Comparison of ENCODE assay signal across 20 cellular contexts in genomic region chr7:152862842-152863241, GRCh38.
DNase-seq lines count a peak whose midpoint lies in the region; TF ChIP-seq lines count a peak whose summit lies in the region.
"Had no signal": no experiment of that assay in that cellular context is flagged by ENCODE, and none has a peak within 500 bp of the region (broad histone marks: within the 10 kb centered on the region; RNA-seq: fewer than 3 reads in every experiment).

No MANE protein-coding gene starts in this region.

- no peak for TF ChIP-seq CTCF in coronary artery (IDR thresholded peaks at IDR 0.05)
- TF ChIP-seq CTCF in osteoblast (IDR thresholded peaks at IDR 0.05; ENCODE audit: extremely low read depth, low read depth, low read length), result no peak

- H4K20me1 ChIP-seq in osteoblast (ENCODE audit: insufficient read depth, low read length), result no peaks in the 10 kb centered on the region
- H4K20me1 ChIP-seq: BLaER1 treated with 17β-estradiol and CSF1 and Interleukin-3, amounts not matched to agents 10 nM and 100 nM had no signal

- no peak overlapping the region for H3K4me2 ChIP-seq in osteoblast (ENCODE audit: insufficient read depth, low read length)
- H3K4me2 ChIP-seq: A549 had no signal

- H3K36me3 Mint-ChIP-seq in activated CD4-positive, alpha-beta T cell treated with anti-CD3 and anti-CD28 coated beads, Interleukin-2, amount 10 ng/mL, durations not matched to agents 24 days and 14 days (ENCODE audit: low read depth), result no peaks in the 10 kb centered on the region

- H3K4me1 ChIP-seq in osteoblast (ENCODE audit: insufficient read depth, low read length), result no peaks in the 10 kb centered on the region
- H3K4me1 ChIP-seq: A549, Caco-2 had no signal

- H3K4me3 Mint-ChIP-seq in activated CD4-positive, alpha-beta T cell treated with anti-CD3 and anti-CD28 coated beads, Interleukin-2, amount 10 ng/mL, durations not matched to agents 24 days and 14 days, result no peak overlapping the region
- H3K4me3 Mint-ChIP-seq: B cell; CD4-positive, alpha-beta T cell; CD8-positive, alpha-beta T cell had no signal

- no peaks in the 10 kb centered on the region for H3K9me3 ChIP-seq in osteoblast (ENCODE audit: low read depth, low read length)
- H3K9me3 ChIP-seq: A549, Caco-2 had no signal

- H3K27me3 ChIP-seq in osteoblast (ENCODE audit: insufficient read depth, low read length), result no peaks in the 10 kb centered on the region
- H3K27me3 ChIP-seq: BLaER1 treated with 17β-estradiol and CSF1 and Interleukin-3, amounts not matched to agents 10 nM and 100 nM had no signal

- intact Hi-C loops in activated CD4-positive, alpha-beta T cell treated with anti-CD3 and anti-CD28 coated beads, Interleukin-2, amount 10 ng/mL, durations not matched to agents 24 days and 14 days (cut with micrococcal nuclease), result no loop called here

- DNase-seq in activated CD4-positive, alpha-beta T cell treated with anti-CD3 and anti-CD28 coated beads, Interleukin-2, amount 10 ng/mL, durations not matched to agents 24 days and 14 days, result peak; percentile 35
- no peak for DNase-seq in activated CD4-positive, alpha-beta T cell treated with anti-CD3 and anti-CD28 coated beads for 1 hour
- peak; percentile 24 for DNase-seq in activated effector memory CD4-positive, alpha-beta T cell treated with anti-CD3 and anti-CD28 coated beads, Interleukin-2, amount 50 U/mL, for 16 hours
- no peak for DNase-seq in activated effector memory CD4-positive, alpha-beta T cell treated with Interleukin-2 at 50 U/mL for 16 hours
- DNase-seq in coronary artery (ENCODE audit: low spot score) (peak; percentile 38), osteoblast (ENCODE audit: insufficient read length, low spot score, missing footprints) (peak; percentile 73), cerebellar cortex (ENCODE audit: low spot score) (no peak), HCEC 1CT (no peak)
- DNase-seq: AML-193; Calu3; CD4-positive, alpha-beta T cell; DMS79 treated with DMSO at 0.1 percent for 48 hours; GF-D8 had no signal

- no peak overlapping the region for H2AFZ ChIP-seq in osteoblast (ENCODE audit: low read length)

- no peaks in the 10 kb centered on the region for H3K27me3 Mint-ChIP-seq in activated CD4-positive, alpha-beta T cell treated with anti-CD3 and anti-CD28 coated beads, Interleukin-2, amount 10 ng/mL, durations not matched to agents 24 days and 14 days
- H3K27me3 Mint-ChIP-seq: B cell; CD4-positive, alpha-beta T cell had no signal

- no peak overlapping the region for H3K27ac Mint-ChIP-seq in activated CD4-positive, alpha-beta T cell treated with anti-CD3 and anti-CD28 coated beads, Interleukin-2, amount 10 ng/mL, durations not matched to agents 24 days and 14 days
- H3K27ac Mint-ChIP-seq: B cell; CD4-positive, alpha-beta T cell; CD8-positive, alpha-beta T cell had no signal

- H3K79me2 ChIP-seq in osteoblast (ENCODE audit: insufficient read depth, low read length), result no peaks in the 10 kb centered on the region

- no peaks in the 10 kb centered on the region for H3K36me3 ChIP-seq in osteoblast (ENCODE audit: insufficient read depth, low read length)

- H3K9me3 Mint-ChIP-seq in activated CD4-positive, alpha-beta T cell treated with anti-CD3 and anti-CD28 coated beads, Interleukin-2, amount 10 ng/mL, durations not matched to agents 24 days and 14 days, result no peaks in the 10 kb centered on the region
- H3K9me3 Mint-ChIP-seq: CD4-positive, alpha-beta T cell; CD8-positive, alpha-beta T cell had no signal

- H3K4me3 ChIP-seq in coronary artery (no peak overlapping the region), osteoblast (ENCODE audit: insufficient read depth, low read length) (no peak overlapping the region)
- H3K4me3 ChIP-seq: A549; BLaER1 treated with 17β-estradiol and CSF1 and Interleukin-3, amounts not matched to agents 10 nM and 100 nM had no signal

- no peak overlapping the region for H3K27ac ChIP-seq in coronary artery
- H3K27ac ChIP-seq in osteoblast (ENCODE audit: low read depth, low read length), result no peak overlapping the region
- H3K27ac ChIP-seq: 22Rv1; A549; BLaER1 treated with 17β-estradiol and CSF1 and Interleukin-3, amounts not matched to agents 10 nM and 100 nM; C4-2B had no signal

- H3K4me1 Mint-ChIP-seq in activated CD4-positive, alpha-beta T cell treated with anti-CD3 and anti-CD28 coated beads, Interleukin-2, amount 10 ng/mL, durations not matched to agents 24 days and 14 days, result no peaks in the 10 kb centered on the region
- H3K4me1 Mint-ChIP-seq: B cell had no signal

Comparison
In these comparisons a context has a peak if more than half of its experiments do, and no peak if none do; other contexts are left out.
1. DNase-seq: peak in activated CD4-positive, alpha-beta T cell treated with anti-CD3 and anti-CD28 coated beads, Interleukin-2, amount 10 ng/mL, durations not matched to agents 24 days and 14 days (single experiment), activated effector memory CD4-positive, alpha-beta T cell treated with anti-CD3 and anti-CD28 coated beads, Interleukin-2, amount 50 U/mL, for 16 hours (single experiment), coronary artery (single experiment) and osteoblast (single experiment); none in activated CD4-positive, alpha-beta T cell treated with anti-CD3 and anti-CD28 coated beads for 1 hour (single experiment), activated effector memory CD4-positive, alpha-beta T cell treated with Interleukin-2 at 50 U/mL for 16 hours (single experiment), cerebellar cortex (single experiment) and HCEC 1CT (single experiment).